10 cellular contexts compared by ENCODE assay signal in the genomic region with DNA sequence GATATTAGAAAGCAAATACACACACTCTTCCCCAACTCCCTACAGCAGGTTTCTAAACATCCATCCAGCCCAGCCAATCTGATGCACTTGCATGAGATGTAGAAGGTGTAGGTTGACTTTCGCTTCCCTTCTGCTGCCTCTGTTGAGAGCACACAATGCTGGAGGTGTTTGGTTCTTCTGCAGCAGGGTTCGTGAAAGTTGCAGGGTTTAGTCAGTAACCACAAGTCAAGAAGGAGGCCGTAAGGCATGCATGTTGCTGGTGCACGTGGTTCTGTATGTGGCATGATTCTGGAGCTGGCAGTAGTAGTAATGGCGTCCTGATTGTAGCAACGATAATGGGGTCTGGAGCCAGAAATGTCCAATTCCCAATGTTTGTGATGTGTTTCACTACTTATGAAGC. TPM values are rescaled to one million over a fixed set of nuclear protein-coding genes. Genes with fewer than 3 reads are reported as not detected.
DNase-seq lines count a peak whose midpoint lies in the region; ATAC-seq and TF ChIP-seq lines count a peak whose summit lies in the region.
"Had no signal": no experiment of that assay in that cellular context is flagged by ENCODE, and none has a peak within 500 bp of the region (broad histone marks: within the 10 kb centered on the region; RNA-seq: fewer than 3 reads in every experiment).

No MANE protein-coding gene starts in this region.

- CTCF ChIA-PET in Calu3 (lab: Charles Lee): no interaction called here

- BruUV-seq in Calu3 (replicated peaks; lab: Mats Ljungman, UMichigan): no TSS peak

- no peaks in the 10 kb centered on the region for H3K9me2 ChIP-seq in MM.1S (replicated peaks; ENCODE audit: insufficient read depth, low read length)

- TF ChIP-seq CTCF in MM.1S (IDR thresholded peaks at IDR 0.05; ENCODE audit: low read length) (no peak), Calu3 (IDR thresholded peaks at IDR 0.05; ENCODE audit: unreplicated experiment) (no peak), vagina (IDR thresholded peaks at IDR 0.05) (no peak)

- H3K4me3 ChIP-seq in MM.1S (ENCODE audit: low read length) (no peak overlapping the region), vagina (no peak overlapping the region)

- no peaks in the 10 kb centered on the region for H3K9me3 ChIP-seq in MM.1S (replicated peaks; ENCODE audit: insufficient read depth, low read length)
- H3K9me3 ChIP-seq in vagina: no peaks in the 10 kb centered on the region

- H4K20me1 ChIP-seq in MM.1S (ENCODE audit: insufficient read depth, low read length): no peaks in the 10 kb centered on the region

- peak in 2 of 3 donors; percentile 15 to 19 for DNase-seq in stimulated activated CD4-positive, alpha-beta T cell treated with anti-CD3 and anti-CD28 coated beads, Interleukin-12 subunit alpha, Interleukin-12 subunit beta, amount 100 ng/mL, for 48 hours (ENCODE audit: low read depth in 2 of 3, low spot score in 1 of 3)
- DNase-seq in stimulated activated CD4-positive, alpha-beta T cell treated with anti-CD3 and anti-CD28 coated beads, Interleukin-4, amount 100 ng/mL, for 4 hours: no peak
- DNase-seq in stimulated activated naive B cell treated with anti-CD40 and anti-IgM and Interleukin-4, amounts not matched to agents 10 μg/mL and 1 μg/mL and 100 μg/mL, for 72 hours: peak; percentile 41
- DNase-seq in MM.1S (no peak), Calu3 (no peak), vagina (ENCODE audit: extremely low spot score in 2 of 2) (no peak)
- DNase-seq: H9, NCI-H345 had no signal

- H3K27me3 ChIP-seq in MM.1S (replicated peaks; ENCODE audit: insufficient read depth, low read length) (0 out of 2 replicates have a peak, but pooled peaks cover 5% of the 10 kb centered on the region), vagina (no peaks in the 10 kb centered on the region)

- peak overlapping the region; percentile 67 for H3K27ac Mint-ChIP-seq in stimulated activated naive B cell treated with anti-CD40 and anti-IgM and Interleukin-4, amounts not matched to agents 10 μg/mL and 1 μg/mL and 100 μg/mL, for 72 hours
- H3K27ac Mint-ChIP-seq in Calu3 (ENCODE audit: unreplicated experiment): no peak overlapping the region
- H3K27ac Mint-ChIP-seq: H9 had no signal

- intact Hi-C loops in Calu3 (cut with micrococcal nuclease; ENCODE audit: unreplicated experiment): no loop called here
- intact Hi-C loops in vagina (cut with DNase I): no loop called here

- H3K36me3 ChIP-seq in MM.1S (replicated peaks; ENCODE audit: insufficient read depth, low read length) (no peaks in the 10 kb centered on the region), vagina (peaks cover 0 to 20% of the 10 kb centered on the region in 2 donors)

- no peak overlapping the region for H3K4me3 Mint-ChIP-seq in stimulated activated naive B cell treated with anti-CD40 and anti-IgM and Interleukin-4, amounts not matched to agents 10 μg/mL and 1 μg/mL and 100 μg/mL, for 72 hours
- no peak overlapping the region for H3K4me3 Mint-ChIP-seq in Calu3 (ENCODE audit: low read depth, unreplicated experiment)
- H3K4me3 Mint-ChIP-seq: H9 had no signal

- ATAC-seq in HG02588 (IDR thresholded peaks at IDR 0.05; ENCODE audit: unreplicated experiment) (peak; percentile 97), HG03571 (IDR thresholded peaks at IDR 0.05; ENCODE audit: unreplicated experiment) (peak; percentile 90)
- ATAC-seq in stimulated activated naive B cell treated with anti-CD40 and anti-IgM and Interleukin-4, amounts not matched to agents 10 μg/mL and 1 μg/mL and 100 μg/mL, for 72 hours (replicated peaks): peak; percentile 89 to 95

- no peak overlapping the region for H2AFZ ChIP-seq in MM.1S (ENCODE audit: low read length)

- H3K4me1 ChIP-seq in MM.1S (ENCODE audit: low read length) (peaks cover 9% of the 10 kb centered on the region), vagina (no peaks in the 10 kb centered on the region)

- TF ChIP-seq POLR2A in vagina (IDR thresholded peaks at IDR 0.05): no peak

- H3K27ac ChIP-seq in MM.1S (ENCODE audit: low read length) (no peak overlapping the region), vagina (no peak overlapping the region)

- no peak overlapping the region for H3K9ac ChIP-seq in MM.1S (ENCODE audit: low read length)

- peaks cover 32 to 45% of the 10 kb centered on the region in 2 donors for H3K4me1 Mint-ChIP-seq in stimulated activated naive B cell treated with anti-CD40 and anti-IgM and Interleukin-4, amounts not matched to agents 10 μg/mL and 1 μg/mL and 100 μg/mL, for 72 hours
- H3K4me1 Mint-ChIP-seq in Calu3 (ENCODE audit: low read depth, unreplicated experiment): peaks cover 9% of the 10 kb centered on the region

- peaks cover 22 to 61% of the 10 kb centered on the region in 2 donors for H3K36me3 Mint-ChIP-seq in stimulated activated naive B cell treated with anti-CD40 and anti-IgM and Interleukin-4, amounts not matched to agents 10 μg/mL and 1 μg/mL and 100 μg/mL, for 72 hours
- H3K36me3 Mint-ChIP-seq in Calu3 (ENCODE audit: insufficient read depth, unreplicated experiment): no peaks in the 10 kb centered on the region

- H3K4me2 ChIP-seq in MM.1S (ENCODE audit: low read depth, low read length): no peak overlapping the region

- peaks cover 3% of the 10 kb centered on the region; the same call in 1 of the 2 replicates for H3F3A ChIP-seq in MM.1S (ENCODE audit: insufficient read depth, low read length)

- H3K79me2 ChIP-seq in MM.1S (ENCODE audit: low read length): no peaks in the 10 kb centered on the region

- no peaks in the 10 kb centered on the region for H3K27me3 Mint-ChIP-seq in stimulated activated naive B cell treated with anti-CD40 and anti-IgM and Interleukin-4, amounts not matched to agents 10 μg/mL and 1 μg/mL and 100 μg/mL, for 72 hours
- no peaks in the 10 kb centered on the region for H3K27me3 Mint-ChIP-seq in Calu3 (ENCODE audit: unreplicated experiment)

- no peaks in the 10 kb centered on the region for H3K9me3 Mint-ChIP-seq in stimulated activated naive B cell treated with anti-CD40 and anti-IgM and Interleukin-4, amounts not matched to agents 10 μg/mL and 1 μg/mL and 100 μg/mL, for 72 hours
- no peaks in the 10 kb centered on the region for H3K9me3 Mint-ChIP-seq in Calu3 (ENCODE audit: low read depth, unreplicated experiment)
- H3K9me3 Mint-ChIP-seq: H9 had no signal

RNA-seq across cellular contexts. Expression of a gene that starts 53.0 kb away (rescaled TPM):
- total RNA-seq in Calu3 (2022) (96.2 and 108 TPM in 2 replicates), vagina (121 TPM)

RNA-seq across cellular contexts. Expression of a gene that starts 56.1 kb away (rescaled TPM):
- total RNA-seq in Calu3 (2022) (11.3 and 13.5 TPM in 2 replicates), vagina (20.6 TPM)

RNA-seq across cellular contexts. Expression of a gene that starts 56.5 kb away (rescaled TPM):
- total RNA-seq in Calu3 (2022) (7.6 and 9.4 TPM in 2 replicates), vagina (11.0 TPM)

Comparison
In these comparisons a context has a peak if more than half of its experiments do, and no peak if none do; other contexts are left out.
1. DNase-seq: peak in stimulated activated CD4-positive, alpha-beta T cell treated with anti-CD3 and anti-CD28 coated beads, Interleukin-12 subunit alpha, Interleukin-12 subunit beta, amount 100 ng/mL, for 48 hours (2 of 3) and stimulated activated naive B cell treated with anti-CD40 and anti-IgM and Interleukin-4, amounts not matched to agents 10 μg/mL and 1 μg/mL and 100 μg/mL, for 72 hours (single experiment); none in stimulated activated CD4-positive, alpha-beta T cell treated with anti-CD3 and anti-CD28 coated beads, Interleukin-4, amount 100 ng/mL, for 4 hours (0 of 2), MM.1S (single experiment), Calu3 (single experiment) and vagina (0 of 2).
2. Peak in every context shown above with its lines, with median percentiles within 50 percentile points of each other: ATAC-seq.